10 cellular contexts compared by ENCODE assay signal in genomic region chr21:35444391-35444790, GRCh38.
"Had no signal": no experiment of that assay in that cellular context is flagged by ENCODE, and none has a peak within 500 bp of the region (broad histone marks: within the 10 kb centered on the region; RNA-seq: fewer than 3 reads in every experiment).

No MANE protein-coding gene starts in this region.

- H3K9ac ChIP-seq: GM23248 had no signal

- H3K4me3 ChIP-seq: GM23248, HAP-1 had no signal

- DNase-seq: GM23248, GOT3, H7, H9, HCEC 1CT, HFFc6 had no signal

- FAIRE-seq: H1, H54 had no signal

- H3K36me3 ChIP-seq: HAP-1 had no signal

- ATAC-seq: HCT116 had no signal

- H3K27ac ChIP-seq: GM23248 had no signal

- H3K9me3 ChIP-seq: HAP-1 had no signal

- H3K9me3 Mint-ChIP-seq: HFFc6 had no signal

- H3K4me3 Mint-ChIP-seq: H9, HFFc6 had no signal

- H3K4me1 Mint-ChIP-seq: H9 had no signal

- H2AFZ ChIP-seq: GM23248 had no signal

- H3K4me1 ChIP-seq: HAP-1 had no signal

- H3K27ac Mint-ChIP-seq: H9, HFFc6 had no signal
